Comparison of ENCODE assay signal across 1 cellular context in the genomic region with DNA sequence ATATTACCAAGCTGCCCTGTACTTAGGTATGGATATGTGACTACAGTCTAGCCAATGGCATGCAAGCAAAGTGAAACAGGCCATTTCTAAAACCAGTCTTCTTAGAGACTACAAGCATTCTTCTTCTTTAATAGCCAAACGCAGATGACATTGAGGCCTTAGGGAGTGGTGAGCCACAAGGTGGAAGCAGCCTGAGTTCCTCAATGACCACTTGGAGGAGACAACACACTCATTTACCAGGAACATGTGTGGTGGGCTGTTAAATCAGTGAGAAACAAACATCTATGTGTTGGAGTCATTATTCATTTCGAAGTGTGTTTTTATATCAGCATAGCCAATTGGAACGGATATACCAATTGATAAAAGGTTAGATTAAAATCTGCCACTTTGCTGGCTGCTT.
TF ChIP-seq lines count a peak whose summit lies in the region.

No MANE protein-coding gene starts in this region.

TF ChIP-seq in GM23338, 12 proteins besides CTCF, POLR2A, EP300 and RAD21 (continued from another document):
- TF ChIP-seq, protein P1, sequence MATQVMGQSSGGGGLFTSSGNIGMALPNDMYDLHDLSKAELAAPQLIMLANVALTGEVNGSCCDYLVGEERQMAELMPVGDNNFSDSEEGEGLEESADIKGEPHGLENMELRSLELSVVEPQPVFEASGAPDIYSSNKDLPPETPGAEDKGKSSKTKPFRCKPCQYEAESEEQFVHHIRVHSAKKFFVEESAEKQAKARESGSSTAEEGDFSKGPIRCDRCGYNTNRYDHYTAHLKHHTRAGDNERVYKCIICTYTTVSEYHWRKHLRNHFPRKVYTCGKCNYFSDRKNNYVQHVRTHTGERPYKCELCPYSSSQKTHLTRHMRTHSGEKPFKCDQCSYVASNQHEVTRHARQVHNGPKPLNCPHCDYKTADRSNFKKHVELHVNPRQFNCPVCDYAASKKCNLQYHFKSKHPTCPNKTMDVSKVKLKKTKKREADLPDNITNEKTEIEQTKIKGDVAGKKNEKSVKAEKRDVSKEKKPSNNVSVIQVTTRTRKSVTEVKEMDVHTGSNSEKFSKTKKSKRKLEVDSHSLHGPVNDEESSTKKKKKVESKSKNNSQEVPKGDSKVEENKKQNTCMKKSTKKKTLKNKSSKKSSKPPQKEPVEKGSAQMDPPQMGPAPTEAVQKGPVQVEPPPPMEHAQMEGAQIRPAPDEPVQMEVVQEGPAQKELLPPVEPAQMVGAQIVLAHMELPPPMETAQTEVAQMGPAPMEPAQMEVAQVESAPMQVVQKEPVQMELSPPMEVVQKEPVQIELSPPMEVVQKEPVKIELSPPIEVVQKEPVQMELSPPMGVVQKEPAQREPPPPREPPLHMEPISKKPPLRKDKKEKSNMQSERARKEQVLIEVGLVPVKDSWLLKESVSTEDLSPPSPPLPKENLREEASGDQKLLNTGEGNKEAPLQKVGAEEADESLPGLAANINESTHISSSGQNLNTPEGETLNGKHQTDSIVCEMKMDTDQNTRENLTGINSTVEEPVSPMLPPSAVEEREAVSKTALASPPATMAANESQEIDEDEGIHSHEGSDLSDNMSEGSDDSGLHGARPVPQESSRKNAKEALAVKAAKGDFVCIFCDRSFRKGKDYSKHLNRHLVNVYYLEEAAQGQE (IDR thresholded peaks at IDR 0.05; ENCODE audit: unreplicated experiment), result no peak
- no peak for TF ChIP-seq ZNF331 (CRISPR knock-in tag; IDR thresholded peaks at IDR 0.05; ENCODE audit: low read depth)
- TF ChIP-seq NANOG (IDR thresholded peaks at IDR 0.05; ENCODE audit: borderline replicate concordance), result no peak
- TF ChIP-seq JUNB (IDR thresholded peaks at IDR 0.05; ENCODE audit: unreplicated experiment), result no peak
